25 cellular contexts compared by ENCODE assay signal in the genomic region with DNA sequence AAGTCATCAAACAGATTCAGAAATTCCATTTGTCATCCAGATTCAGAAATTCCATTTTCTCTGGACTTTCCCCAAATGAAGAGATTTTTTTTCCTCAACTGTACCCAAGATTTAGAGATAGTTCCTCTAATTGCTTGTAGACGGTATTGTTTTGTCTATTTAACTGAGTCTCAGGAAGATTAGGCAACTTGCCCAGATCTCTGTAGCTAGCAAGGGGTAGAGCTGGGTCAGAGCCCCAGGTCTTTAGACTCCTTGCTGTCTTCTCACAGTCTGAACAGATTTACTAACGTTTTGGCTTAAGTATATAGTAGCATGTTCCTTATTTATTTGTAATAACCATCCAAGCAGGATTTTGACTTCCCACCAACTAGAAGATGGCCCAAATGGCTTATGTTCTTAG. TPM values are rescaled to one million over a fixed set of nuclear protein-coding genes. Genes with fewer than 3 reads are reported as not detected.
DNase-seq lines count a peak whose midpoint lies in the region; ATAC-seq, FAIRE-seq and TF ChIP-seq lines count a peak whose summit lies in the region.
"Had no signal": no experiment of that assay in that cellular context is flagged by ENCODE, and none has a peak within 500 bp of the region (broad histone marks: within the 10 kb centered on the region; RNA-seq: fewer than 3 reads in every experiment).

No MANE protein-coding gene starts in this region.

- TF ChIP-seq RAD21 in IMR-90 (IDR thresholded peaks at IDR 0.05; ENCODE audit: low read length), result no peak

- CTCF ChIA-PET in IMR-90 (lab: Yijun Ruan, JAX), result interaction anchor here (0.6 kb wide), 2 partner anchors 18 to 450 kb away, joined by 3 to 11 read pairs; no protein-coding TSS in a partner anchor

- no CpG with 5 or more reads among the region's 2 CpGs for WGBS in IMR-90 (ENCODE audit: extremely low coverage in 2 of 2, insufficient read length in 1 of 2), 2 experiments

- peaks cover 13% of the 10 kb centered on the region for H3K36me3 ChIP-seq in IMR-90 (ENCODE audit: control insufficient read depth, insufficient read depth, low read length)
- peaks cover 27% of the 10 kb centered on the region for H3K36me3 ChIP-seq in adipocyte (ENCODE audit: control insufficient read depth, insufficient read depth, low read length, severe bottlenecking)
- no peaks in the 10 kb centered on the region for H3K36me3 ChIP-seq in parathyroid adenoma (ENCODE audit: control insufficient read depth, insufficient read depth, low read length)

- no peak overlapping the region for H3K23ac ChIP-seq in IMR-90 (ENCODE audit: low read depth, low read length)

- no peaks in the 10 kb centered on the region for H3K79me2 ChIP-seq in parathyroid adenoma

- H3K14ac ChIP-seq in IMR-90 (replicated peaks; ENCODE audit: low read depth, low read length), result no peak overlapping the region

- no peaks in the 10 kb centered on the region for H3K27me3 ChIP-seq in IMR-90 (ENCODE audit: control insufficient read depth, insufficient read depth, low read length)
- H3K27me3 ChIP-seq in adipocyte (replicated peaks; ENCODE audit: control insufficient read depth, insufficient read depth, low read length), result no peaks in the 10 kb centered on the region
- no peaks in the 10 kb centered on the region for H3K27me3 ChIP-seq in parathyroid adenoma (ENCODE audit: control insufficient read depth, insufficient read depth, low read length)

- H4K20me1 ChIP-seq in IMR-90 (ENCODE audit: insufficient read depth, low read length), result no peaks in the 10 kb centered on the region

- no peak overlapping the region for H2BK20ac ChIP-seq in IMR-90 (ENCODE audit: low read depth, low read length)

- peak; percentile 35 for DNase-seq in DMS 273 (lab: John Stamatoyannopoulos, UW; ENCODE audit: unreplicated experiment)
- DNase-seq in DMS 273 treated with DMSO at 0.1 percent for 48 hours (lab: John Stamatoyannopoulos, UW), result no peak
- no peak for DNase-seq in IMR-90
- peak; percentile 33 for DNase-seq in adipocyte (ENCODE audit: low read depth)
- DNase-seq in urothelium cell line (ENCODE audit: low spot score), result no peak
- no peak for DNase-seq in activated CD4-positive, CD25-positive, alpha-beta regulatory T cell treated with anti-CD3 and anti-CD28 coated beads, Interleukin-2, amount 50 U/mL, for 72 hours
- DNase-seq: AML-193; C1 segment of cervical spinal cord; CD8-positive, alpha-beta T cell; DMS53; GOT3; HCEC 1CT; KG1; NCI-H1092 treated with DMSO at 0.1 percent for 48 hours; NCI-H1436 treated with DMSO at 0.1 percent for 48 hours; NCI-H1930; NCI-H345; NCI-H524; PC-9; RPMI8226; SIG-M5; T-helper 1 cell had no signal

- peak; percentile 27; the same call in 1 of the 2 replicates for ATAC-seq in IMR-90 (ENCODE audit: low read depth)
- no peak for ATAC-seq in GM21717 (IDR thresholded peaks at IDR 0.05; ENCODE audit: unreplicated experiment)
- ATAC-seq: CD8-positive, alpha-beta T cell had no signal

- no peaks in the 10 kb centered on the region for H3K9me3 ChIP-seq in IMR-90 (ENCODE audit: control insufficient read depth, insufficient read depth, low read length)
- no peaks in the 10 kb centered on the region for H3K9me3 ChIP-seq in adipocyte (ENCODE audit: control insufficient read depth, low read length)
- no peaks in the 10 kb centered on the region for H3K9me3 ChIP-seq in parathyroid adenoma (ENCODE audit: control insufficient read depth, low read length)

- H2AFZ ChIP-seq in IMR-90 (replicated peaks; ENCODE audit: low read length, poor library complexity), result no peak overlapping the region
- no peak overlapping the region for H2AFZ ChIP-seq in parathyroid adenoma
- H2AFZ ChIP-seq: PC-9 had no signal

- no peak overlapping the region for H2BK120ac ChIP-seq in IMR-90 (ENCODE audit: low read depth, low read length)

- H3K79me1 ChIP-seq in IMR-90 (ENCODE audit: low read depth in 1 of 2, low read length in 2 of 2), result peaks cover 0 to 9% of the 10 kb centered on the region in 2 experiments; a peak in 1 of 4 replicates

- no peak for TF ChIP-seq CTCF in IMR-90 (conservative IDR thresholded peaks at IDR 0.05; ENCODE audit: low read depth, low read length)
- no peak for TF ChIP-seq CTCF in parathyroid adenoma (IDR thresholded peaks at IDR 0.05)

- H2BK5ac ChIP-seq in IMR-90 (ENCODE audit: low read depth, low read length, poor library complexity, severe bottlenecking), result no peak overlapping the region

- H3K18ac ChIP-seq in IMR-90 (ENCODE audit: low read depth, low read length), result no peak overlapping the region

- BruUV-seq in IMR-90 (replicated peaks; lab: Mats Ljungman, UMichigan), result no TSS peak

- intact Hi-C loops in IMR-90 (cut with micrococcal nuclease), result no loop called here

- peaks cover 4% of the 10 kb centered on the region; the same call in 1 of the 2 replicates for H3K9me1 ChIP-seq in IMR-90 (ENCODE audit: insufficient read depth, low read length)

- POLR2A ChIA-PET in IMR-90 (lab: Charles Lee; ENCODE audit: unreplicated experiment), result no interaction called here

- no peak for TF ChIP-seq POLR2A in IMR-90 (IDR thresholded peaks at IDR 0.05; ENCODE audit: low read depth, low read length)

- no peak overlapping the region for H3K4me2 ChIP-seq in IMR-90 (ENCODE audit: low read depth, low read length)
- H3K4me2 ChIP-seq in parathyroid adenoma (ENCODE audit: low read length), result peak overlapping the region; percentile 16
- H3K4me2 ChIP-seq: PC-9 had no signal

- H3K56ac ChIP-seq in IMR-90 (ENCODE audit: extremely low read depth, insufficient read depth, low read length), result no peak overlapping the region

- no peaks in the 10 kb centered on the region for H3K4me1 ChIP-seq in IMR-90 (ENCODE audit: control insufficient read depth, insufficient read depth, low read length)
- no peaks in the 10 kb centered on the region for H3K4me1 ChIP-seq in adipocyte (ENCODE audit: control insufficient read depth, insufficient read depth, low read length)
- H3K4me1 ChIP-seq in parathyroid adenoma, result peaks cover 3% of the 10 kb centered on the region

- H3K4me3 ChIP-seq in IMR-90 (ENCODE audit: insufficient read depth, low read depth, low read length), result no peak overlapping the region
- no peak overlapping the region for H3K4me3 ChIP-seq in adipocyte (ENCODE audit: low read length)
- no peak overlapping the region for H3K4me3 ChIP-seq in parathyroid adenoma (ENCODE audit: low read depth, low read length)
- H3K4me3 ChIP-seq: PC-9 had no signal

- H2BK15ac ChIP-seq in IMR-90 (ENCODE audit: low read depth, low read length), result no peak overlapping the region

- no peak overlapping the region for H4K8ac ChIP-seq in IMR-90 (ENCODE audit: low read depth in 2 of 2, low read length in 2 of 2)

- H4K5ac ChIP-seq in IMR-90 (ENCODE audit: low read depth, low read length), result no peak overlapping the region

- in situ Hi-C loops in IMR-90 (cut with MboI; ENCODE audit: low sequenced_read_pairs), result no loop called here

- H2AK5ac ChIP-seq in IMR-90 (ENCODE audit: low read depth, low read length), result no peak overlapping the region

- no peak for FAIRE-seq in urothelium cell line (lab: Jason Lieb, UNC)

- H3K27ac ChIP-seq in IMR-90 (ENCODE audit: insufficient read depth, low read length) (no peak overlapping the region), parathyroid adenoma (no peak overlapping the region)
- H3K27ac ChIP-seq: 22Rv1, PC-9 had no signal

- dilution Hi-C loops in IMR-90 (cut with HindIII; ENCODE audit: low sequenced_read_pairs, unreplicated experiment), result no loop called here

- no peak overlapping the region for H4K91ac ChIP-seq in IMR-90 (ENCODE audit: insufficient read depth, low read depth, low read length)

- H3K9ac ChIP-seq in IMR-90 (ENCODE audit: low read depth, low read length) (no peak overlapping the region), adipocyte (ENCODE audit: low read length) (no peak overlapping the region), parathyroid adenoma (no peak overlapping the region)

- no peak overlapping the region for H3K4ac ChIP-seq in IMR-90 (ENCODE audit: low read depth, low read length)

- H2AK9ac ChIP-seq in IMR-90 (replicated peaks; ENCODE audit: low read depth, low read length, poor library complexity), result no peak overlapping the region

TF ChIP-seq in IMR-90, 13 proteins besides CTCF, POLR2A, EP300 and RAD21:
- TF ChIP-seq MAZ (IDR thresholded peaks at IDR 0.05; ENCODE audit: borderline replicate concordance, low read depth, low read length) (no peak), MAFK (IDR thresholded peaks at IDR 0.05; ENCODE audit: low read depth, low read length) (no peak), SMC3 (IDR thresholded peaks at IDR 0.05; ENCODE audit: low read depth, low read length) (no peak), CHD1 (IDR thresholded peaks at IDR 0.05; ENCODE audit: low read depth, low read length) (no peak)

RNA-seq across cellular contexts. Expression of gene RAB12, which starts 34.2 kb away (rescaled TPM):
- total RNA-seq in IMR-90 (2012; rRNA removed), result 14.9 and 35.3 TPM in 2 replicates
- polyA plus RNA-seq in IMR-90 (2012; rRNA removed), result 13.2 and 19.2 TPM in 2 replicates
- 2.6 and 2.7 TPM in 2 replicates for polyA plus RNA-seq in IMR-90 (2012; cell fraction: cytosol; rRNA removed)
- polyA plus RNA-seq in IMR-90 (2012; cell fraction: nucleus; rRNA removed; ENCODE audit: low replicate concordance), result 2.0 and 20.1 TPM in 2 replicates

Comparison
In these comparisons a context has a peak if more than half of its experiments do, and no peak if none do; other contexts are left out.
1. DNase-seq: peak in DMS 273 (single experiment) and adipocyte (single experiment); none in DMS 273 treated with DMSO at 0.1 percent for 48 hours (single experiment), IMR-90 (single experiment), urothelium cell line (single experiment) and activated CD4-positive, CD25-positive, alpha-beta regulatory T cell treated with anti-CD3 and anti-CD28 coated beads, Interleukin-2, amount 50 U/mL, for 72 hours (single experiment).